Comparison of ENCODE assay signal across 15 cellular contexts in genomic region chrX:147565239-147565638, GRCh38.
DNase-seq lines count a peak whose midpoint lies in the region; TF ChIP-seq lines count a peak whose summit lies in the region.
"Had no signal": no experiment of that assay in that cellular context is flagged by ENCODE, and none has a peak within 500 bp of the region (broad histone marks: within the 10 kb centered on the region; RNA-seq: fewer than 3 reads in every experiment).

No MANE protein-coding gene starts in this region.

- H3F3A ChIP-seq in GM23248 (ENCODE audit: insufficient read depth), result no peaks in the 10 kb centered on the region

- TF ChIP-seq POLR2A in testis (IDR thresholded peaks at IDR 0.05), result no peak

- TF ChIP-seq CTCF in epithelial cell of esophagus (IDR thresholded peaks at IDR 0.05; ENCODE audit: insufficient read depth, low read depth, low read length, missing control alignments) (no peak), retinal pigment epithelial cell (conservative IDR thresholded peaks at IDR 0.05; ENCODE audit: low read depth, low read length) (no peak), testis (IDR thresholded peaks at IDR 0.05) (no peak)

- intact Hi-C loops in testis (cut with DNase I; ENCODE audit: low total_unique reads), result no loop called here

- in situ Hi-C loops in GM23248 (cut with MboI), result no loop called here

- H3K79me2 ChIP-seq in GM23248 (ENCODE audit: insufficient read depth), result no peaks in the 10 kb centered on the region

- H3K4me3 ChIP-seq in GM23248 (no peak overlapping the region), epithelial cell of esophagus (ENCODE audit: low read length) (no peak overlapping the region), retinal pigment epithelial cell (ENCODE audit: low read length) (no peak overlapping the region), testis (no peak overlapping the region)
- H3K4me3 ChIP-seq: BLaER1 treated with 17β-estradiol and CSF1 and Interleukin-3, amounts not matched to agents 10 nM and 100 nM; MG63 had no signal

- H3K27ac ChIP-seq in GM23248, result no peak overlapping the region
- no peak overlapping the region for H3K27ac ChIP-seq in testis
- H3K27ac ChIP-seq: BLaER1 treated with 17β-estradiol and CSF1 and Interleukin-3, amounts not matched to agents 10 nM and 100 nM had no signal

- H3K9me3 ChIP-seq in GM23248 (ENCODE audit: low read depth), result no peaks in the 10 kb centered on the region
- H3K9me3 ChIP-seq in testis, result no peaks in the 10 kb centered on the region
- H3K9me3 ChIP-seq: BLaER1 treated with 17β-estradiol and CSF1 and Interleukin-3, amounts not matched to agents 10 nM and 100 nM; MG63 had no signal

- H3K4me1 ChIP-seq in GM23248 (ENCODE audit: insufficient read depth) (0 out of 2 replicates have a peak, but pooled peaks cover 10% of the 10 kb centered on the region), testis (no peaks in the 10 kb centered on the region)

- WGBS in GM23248 (ENCODE audit: low coverage in 1 of 2, low lambda C conversion rate in 2 of 2, missing lambda C conversion rate in 2 of 2), 2 experiments, result 0% methylated on average over 1 of the region's 1 CpG
- WGBS in testis, 2 donors, result 20 to 38% methylated on average over 1 of the region's 1 CpG

- no peaks in the 10 kb centered on the region for H3K27me3 ChIP-seq in GM23248 (replicated peaks; ENCODE audit: insufficient read depth)
- no peaks in the 10 kb centered on the region for H3K27me3 ChIP-seq in testis
- H3K27me3 ChIP-seq: MG63 had no signal

- no peak overlapping the region for H3K9ac ChIP-seq in GM23248
- H3K9ac ChIP-seq: BLaER1 treated with 17β-estradiol and CSF1 and Interleukin-3, amounts not matched to agents 10 nM and 100 nM had no signal

- DNase-seq in GM23248 (peak; percentile 20), RKO (ENCODE audit: low spot score) (peak; percentile 32), epithelial cell of esophagus (ENCODE audit: low read depth) (peak; percentile 5), retinal pigment epithelial cell (ENCODE audit: low read depth) (peak; percentile 22), testis (no peak), NCI-H2081 (lab: John Stamatoyannopoulos, UW) (no peak), NCI-H82 (lab: John Stamatoyannopoulos, UW) (no peak)
- DNase-seq in activated CD8-positive, alpha-beta memory T cell treated with anti-CD3 and anti-CD28 coated beads for 24 hours, result no peak
- DNase-seq: KBM-7, MG63, NCI-H1105 treated with DMSO at 0.1 percent for 48 hours, NCI-H187 treated with DMSO at 0.1 percent for 48 hours, NCI-H2171, NCI-H510A had no signal

- H4K20me1 ChIP-seq in GM23248 (ENCODE audit: insufficient read depth), result no peaks in the 10 kb centered on the region
- H4K20me1 ChIP-seq: BLaER1 treated with 17β-estradiol and CSF1 and Interleukin-3, amounts not matched to agents 10 nM and 100 nM had no signal

- peak overlapping the region; percentile 43; the same call in 1 of the 2 replicates for H2AFZ ChIP-seq in GM23248

- no peaks in the 10 kb centered on the region for H3K36me3 ChIP-seq in GM23248 (ENCODE audit: low read depth)
- H3K36me3 ChIP-seq in testis (ENCODE audit: low read depth, missing control alignments), result no peaks in the 10 kb centered on the region
- H3K36me3 ChIP-seq: BLaER1 treated with 17β-estradiol and CSF1 and Interleukin-3, amounts not matched to agents 10 nM and 100 nM; MG63 had no signal

- no peak overlapping the region for H3K4me2 ChIP-seq in GM23248 (ENCODE audit: unreplicated experiment)

- no peaks in the 10 kb centered on the region for H3K9me2 ChIP-seq in GM23248 (ENCODE audit: insufficient read depth)

Comparison
In these comparisons a context has a peak if more than half of its experiments do, and no peak if none do; other contexts are left out.
1. DNase-seq: peak in GM23248 (single experiment), RKO (single experiment), epithelial cell of esophagus (single experiment) and retinal pigment epithelial cell (single experiment); none in testis (single experiment), NCI-H2081 (0 of 2), NCI-H82 (single experiment) and activated CD8-positive, alpha-beta memory T cell treated with anti-CD3 and anti-CD28 coated beads for 24 hours (single experiment).